In the genomic region with DNA sequence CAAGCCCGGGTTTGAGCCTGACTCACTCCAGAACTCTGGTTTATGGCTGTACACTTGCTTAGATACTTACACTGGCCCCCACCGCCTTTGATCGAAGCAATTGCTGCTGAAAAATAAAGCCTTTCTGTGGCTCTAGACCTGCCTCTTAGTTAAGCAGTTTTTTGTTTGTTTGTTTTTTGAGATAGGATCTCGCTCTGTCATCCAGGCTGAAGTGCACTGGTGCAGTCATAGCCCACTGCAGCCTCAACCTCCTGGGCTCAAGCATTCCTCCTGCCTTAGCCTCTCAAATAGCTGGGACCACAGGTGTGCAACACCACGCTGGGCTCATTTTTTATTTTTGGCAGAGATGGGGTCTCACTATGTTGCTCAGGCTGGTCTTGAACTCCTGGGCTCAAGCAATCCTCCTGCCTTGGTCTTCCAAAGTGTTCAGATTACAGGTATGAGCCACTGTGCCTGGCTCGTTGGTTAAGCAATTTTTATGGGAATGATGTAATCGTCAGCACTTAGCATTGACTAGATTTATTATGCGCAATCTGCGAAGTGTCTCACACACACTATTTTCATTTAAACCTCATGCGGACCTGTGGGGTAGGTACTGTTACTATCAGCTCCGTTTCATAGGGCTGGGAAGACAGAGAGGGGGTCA, we compare ENCODE assay signal across 2 cellular contexts.
A peak's percentile ranks its signal among the peaks of the same experiment; 100 is the strongest.
TF ChIP-seq lines count a peak whose summit lies in the region.

No MANE protein-coding gene starts in this region.

TF ChIP-seq in IMR-90, 13 proteins besides CTCF, POLR2A, EP300 and RAD21:
- TF ChIP-seq CEBPB (IDR thresholded peaks at IDR 0.05; ENCODE audit: low read depth, low read length) (peak; percentile 8; the same call in 1 of the 2 replicates), BHLHE40 (IDR thresholded peaks at IDR 0.05; ENCODE audit: low read depth, low read length) (no peak)

TF ChIP-seq in H1, 55 proteins besides CTCF, POLR2A, EP300 and RAD21:
- no peak for TF ChIP-seq GABPA (IDR thresholded peaks at IDR 0.05; ENCODE audit: borderline replicate concordance, insufficient read depth, low read length)
- no peak for TF ChIP-seq NRF1 (IDR thresholded peaks at IDR 0.05; ENCODE audit: low read depth, low read length)
- no peak for TF ChIP-seq TAF1 (IDR thresholded peaks at IDR 0.05; ENCODE audit: low read depth, low read length)
- TF ChIP-seq SP4 (IDR thresholded peaks at IDR 0.05; ENCODE audit: low read length): no peak
- TF ChIP-seq, protein P1, sequence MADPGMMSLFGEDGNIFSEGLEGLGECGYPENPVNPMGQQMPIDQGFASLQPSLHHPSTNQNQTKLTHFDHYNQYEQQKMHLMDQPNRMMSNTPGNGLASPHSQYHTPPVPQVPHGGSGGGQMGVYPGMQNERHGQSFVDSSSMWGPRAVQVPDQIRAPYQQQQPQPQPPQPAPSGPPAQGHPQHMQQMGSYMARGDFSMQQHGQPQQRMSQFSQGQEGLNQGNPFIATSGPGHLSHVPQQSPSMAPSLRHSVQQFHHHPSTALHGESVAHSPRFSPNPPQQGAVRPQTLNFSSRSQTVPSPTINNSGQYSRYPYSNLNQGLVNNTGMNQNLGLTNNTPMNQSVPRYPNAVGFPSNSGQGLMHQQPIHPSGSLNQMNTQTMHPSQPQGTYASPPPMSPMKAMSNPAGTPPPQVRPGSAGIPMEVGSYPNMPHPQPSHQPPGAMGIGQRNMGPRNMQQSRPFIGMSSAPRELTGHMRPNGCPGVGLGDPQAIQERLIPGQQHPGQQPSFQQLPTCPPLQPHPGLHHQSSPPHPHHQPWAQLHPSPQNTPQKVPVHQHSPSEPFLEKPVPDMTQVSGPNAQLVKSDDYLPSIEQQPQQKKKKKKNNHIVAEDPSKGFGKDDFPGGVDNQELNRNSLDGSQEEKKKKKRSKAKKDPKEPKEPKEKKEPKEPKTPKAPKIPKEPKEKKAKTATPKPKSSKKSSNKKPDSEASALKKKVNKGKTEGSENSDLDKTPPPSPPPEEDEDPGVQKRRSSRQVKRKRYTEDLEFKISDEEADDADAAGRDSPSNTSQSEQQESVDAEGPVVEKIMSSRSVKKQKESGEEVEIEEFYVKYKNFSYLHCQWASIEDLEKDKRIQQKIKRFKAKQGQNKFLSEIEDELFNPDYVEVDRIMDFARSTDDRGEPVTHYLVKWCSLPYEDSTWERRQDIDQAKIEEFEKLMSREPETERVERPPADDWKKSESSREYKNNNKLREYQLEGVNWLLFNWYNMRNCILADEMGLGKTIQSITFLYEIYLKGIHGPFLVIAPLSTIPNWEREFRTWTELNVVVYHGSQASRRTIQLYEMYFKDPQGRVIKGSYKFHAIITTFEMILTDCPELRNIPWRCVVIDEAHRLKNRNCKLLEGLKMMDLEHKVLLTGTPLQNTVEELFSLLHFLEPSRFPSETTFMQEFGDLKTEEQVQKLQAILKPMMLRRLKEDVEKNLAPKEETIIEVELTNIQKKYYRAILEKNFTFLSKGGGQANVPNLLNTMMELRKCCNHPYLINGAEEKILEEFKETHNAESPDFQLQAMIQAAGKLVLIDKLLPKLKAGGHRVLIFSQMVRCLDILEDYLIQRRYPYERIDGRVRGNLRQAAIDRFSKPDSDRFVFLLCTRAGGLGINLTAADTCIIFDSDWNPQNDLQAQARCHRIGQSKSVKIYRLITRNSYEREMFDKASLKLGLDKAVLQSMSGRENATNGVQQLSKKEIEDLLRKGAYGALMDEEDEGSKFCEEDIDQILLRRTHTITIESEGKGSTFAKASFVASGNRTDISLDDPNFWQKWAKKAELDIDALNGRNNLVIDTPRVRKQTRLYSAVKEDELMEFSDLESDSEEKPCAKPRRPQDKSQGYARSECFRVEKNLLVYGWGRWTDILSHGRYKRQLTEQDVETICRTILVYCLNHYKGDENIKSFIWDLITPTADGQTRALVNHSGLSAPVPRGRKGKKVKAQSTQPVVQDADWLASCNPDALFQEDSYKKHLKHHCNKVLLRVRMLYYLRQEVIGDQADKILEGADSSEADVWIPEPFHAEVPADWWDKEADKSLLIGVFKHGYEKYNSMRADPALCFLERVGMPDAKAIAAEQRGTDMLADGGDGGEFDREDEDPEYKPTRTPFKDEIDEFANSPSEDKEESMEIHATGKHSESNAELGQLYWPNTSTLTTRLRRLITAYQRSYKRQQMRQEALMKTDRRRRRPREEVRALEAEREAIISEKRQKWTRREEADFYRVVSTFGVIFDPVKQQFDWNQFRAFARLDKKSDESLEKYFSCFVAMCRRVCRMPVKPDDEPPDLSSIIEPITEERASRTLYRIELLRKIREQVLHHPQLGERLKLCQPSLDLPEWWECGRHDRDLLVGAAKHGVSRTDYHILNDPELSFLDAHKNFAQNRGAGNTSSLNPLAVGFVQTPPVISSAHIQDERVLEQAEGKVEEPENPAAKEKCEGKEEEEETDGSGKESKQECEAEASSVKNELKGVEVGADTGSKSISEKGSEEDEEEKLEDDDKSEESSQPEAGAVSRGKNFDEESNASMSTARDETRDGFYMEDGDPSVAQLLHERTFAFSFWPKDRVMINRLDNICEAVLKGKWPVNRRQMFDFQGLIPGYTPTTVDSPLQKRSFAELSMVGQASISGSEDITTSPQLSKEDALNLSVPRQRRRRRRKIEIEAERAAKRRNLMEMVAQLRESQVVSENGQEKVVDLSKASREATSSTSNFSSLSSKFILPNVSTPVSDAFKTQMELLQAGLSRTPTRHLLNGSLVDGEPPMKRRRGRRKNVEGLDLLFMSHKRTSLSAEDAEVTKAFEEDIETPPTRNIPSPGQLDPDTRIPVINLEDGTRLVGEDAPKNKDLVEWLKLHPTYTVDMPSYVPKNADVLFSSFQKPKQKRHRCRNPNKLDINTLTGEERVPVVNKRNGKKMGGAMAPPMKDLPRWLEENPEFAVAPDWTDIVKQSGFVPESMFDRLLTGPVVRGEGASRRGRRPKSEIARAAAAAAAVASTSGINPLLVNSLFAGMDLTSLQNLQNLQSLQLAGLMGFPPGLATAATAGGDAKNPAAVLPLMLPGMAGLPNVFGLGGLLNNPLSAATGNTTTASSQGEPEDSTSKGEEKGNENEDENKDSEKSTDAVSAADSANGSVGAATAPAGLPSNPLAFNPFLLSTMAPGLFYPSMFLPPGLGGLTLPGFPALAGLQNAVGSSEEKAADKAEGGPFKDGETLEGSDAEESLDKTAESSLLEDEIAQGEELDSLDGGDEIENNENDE (IDR thresholded peaks at IDR 0.05; ENCODE audit: insufficient replicate concordance, low read length): no peak
- TF ChIP-seq SP1 (IDR thresholded peaks at IDR 0.05; ENCODE audit: low read depth, low read length): no peak
- no peak for TF ChIP-seq EZH2 (IDR thresholded peaks at IDR 0.05; ENCODE audit: low read depth, low read length, severe bottlenecking)
- TF ChIP-seq CEBPB (IDR thresholded peaks at IDR 0.05; ENCODE audit: low read depth, low read length): no peak
- no peak for TF ChIP-seq CBX8 (IDR thresholded peaks at IDR 0.05; ENCODE audit: borderline replicate concordance, low read depth, low read length)
- TF ChIP-seq ZNF274 (IDR thresholded peaks at IDR 0.05; ENCODE audit: borderline replicate concordance, extremely low read depth, low read length): no peak
- TF ChIP-seq TEAD4 (IDR thresholded peaks at IDR 0.05; ENCODE audit: low read depth, low read length): no peak
TF ChIP-seq in H1: peak in this region for 0.
